Comparison of ENCODE assay signal across 8 cellular contexts in genomic region chr10:68955414-68955785, GRCh38. TPM values are rescaled to one million over a fixed set of nuclear protein-coding genes. Genes with fewer than 3 reads are reported as not detected.
DNase-seq lines count a peak whose midpoint lies in the region; ATAC-seq and TF ChIP-seq lines count a peak whose summit lies in the region.

No MANE protein-coding gene starts in this region.

- no peak overlapping the region for H3K9ac ChIP-seq in parathyroid adenoma

- H3K4me3 Mint-ChIP-seq in T-helper 2 cell treated with Interferon-gamma antibody and Interleukin-4, amounts not matched to agents 5 μg/mL and 100 μg/mL, for 36 hours = peak overlapping the region; percentile 96
- peak overlapping the region; percentile 99 for H3K4me3 Mint-ChIP-seq in T-helper 1 cell treated with Interleukin-12 subunit alpha and Interleukin-12 subunit beta and Interleukin-4 antibody, amounts not matched to agents 30 μg/mL and 1 μg/mL, for 36 hours

- peak overlapping the region; percentile 68 for H3K4me3 ChIP-seq in epithelial cell of proximal tubule (ENCODE audit: low read depth, low read length)
- peak overlapping the region; percentile 89 for H3K4me3 ChIP-seq in parathyroid adenoma (ENCODE audit: low read depth, low read length)

- peak overlapping the region; percentile 99 for H3K27ac Mint-ChIP-seq in T-helper 2 cell treated with Interferon-gamma antibody and Interleukin-4, amounts not matched to agents 5 μg/mL and 100 μg/mL, for 36 hours
- peak overlapping the region; percentile 100 for H3K27ac Mint-ChIP-seq in T-helper 1 cell treated with Interleukin-12 subunit alpha and Interleukin-12 subunit beta and Interleukin-4 antibody, amounts not matched to agents 30 μg/mL and 1 μg/mL, for 36 hours

- H3K36me3 Mint-ChIP-seq in T-helper 2 cell treated with Interferon-gamma antibody and Interleukin-4, amounts not matched to agents 5 μg/mL and 100 μg/mL, for 36 hours (ENCODE audit: low read depth) = peaks cover 31% of the 10 kb centered on the region
- H3K36me3 Mint-ChIP-seq in T-helper 1 cell treated with Interleukin-12 subunit alpha and Interleukin-12 subunit beta and Interleukin-4 antibody, amounts not matched to agents 30 μg/mL and 1 μg/mL, for 36 hours (ENCODE audit: low read depth) = peaks cover 19% of the 10 kb centered on the region

- H3K4me2 ChIP-seq in parathyroid adenoma (ENCODE audit: low read length) = peak overlapping the region; percentile 83

- H3K79me2 ChIP-seq in parathyroid adenoma = peaks cover 2% of the 10 kb centered on the region

- H3K4me1 ChIP-seq in parathyroid adenoma = no peaks in the 10 kb centered on the region

- no peaks in the 10 kb centered on the region for H3K27me3 Mint-ChIP-seq in T-helper 2 cell treated with Interferon-gamma antibody and Interleukin-4, amounts not matched to agents 5 μg/mL and 100 μg/mL, for 36 hours (ENCODE audit: low read depth)
- H3K27me3 Mint-ChIP-seq in T-helper 1 cell treated with Interleukin-12 subunit alpha and Interleukin-12 subunit beta and Interleukin-4 antibody, amounts not matched to agents 30 μg/mL and 1 μg/mL, for 36 hours (ENCODE audit: low read depth) = no peaks in the 10 kb centered on the region

- H3K27me3 ChIP-seq in parathyroid adenoma (ENCODE audit: control insufficient read depth, insufficient read depth, low read length) = no peaks in the 10 kb centered on the region

- H3K36me3 ChIP-seq in parathyroid adenoma (ENCODE audit: control insufficient read depth, insufficient read depth, low read length) = no peaks in the 10 kb centered on the region

- peak; percentile 5 for ATAC-seq in HG02943 (IDR thresholded peaks at IDR 0.05; ENCODE audit: low read depth, unreplicated experiment)

- TF ChIP-seq CTCF in epithelial cell of proximal tubule (conservative IDR thresholded peaks at IDR 0.05; ENCODE audit: low read depth, low read length) = no peak
- no peak for TF ChIP-seq CTCF in parathyroid adenoma (IDR thresholded peaks at IDR 0.05)
- TF ChIP-seq CTCF in GM10266 (IDR thresholded peaks at IDR 0.05; ENCODE audit: control insufficient read depth, insufficient read depth, low read depth, missing control alignments) = no peak

- peaks cover 21% of the 10 kb centered on the region for H3K4me1 Mint-ChIP-seq in T-helper 2 cell treated with Interferon-gamma antibody and Interleukin-4, amounts not matched to agents 5 μg/mL and 100 μg/mL, for 36 hours (ENCODE audit: low read depth)
- H3K4me1 Mint-ChIP-seq in T-helper 1 cell treated with Interleukin-12 subunit alpha and Interleukin-12 subunit beta and Interleukin-4 antibody, amounts not matched to agents 30 μg/mL and 1 μg/mL, for 36 hours (ENCODE audit: low read depth) = peaks cover 22% of the 10 kb centered on the region

- no peaks in the 10 kb centered on the region for H3K9me3 ChIP-seq in parathyroid adenoma (ENCODE audit: control insufficient read depth, low read length)

- peak overlapping the region; percentile 99 for H2AFZ ChIP-seq in parathyroid adenoma

- H3K27ac ChIP-seq in parathyroid adenoma = peak overlapping the region; percentile 83

- no peak for DNase-seq in T-helper 2 cell treated with Interferon-gamma antibody and Interleukin-4, amounts not matched to agents 5 μg/mL and 100 μg/mL, for 36 hours (ENCODE audit: low spot score)
- no peak for DNase-seq in T-helper 2 cell
- DNase-seq in epithelial cell of proximal tubule (ENCODE audit: low read depth) = no peak
- DNase-seq in GM10266 (ENCODE audit: extremely low spot score) = no peak
- no peak for DNase-seq in foreskin melanocyte

- H3K9me3 Mint-ChIP-seq in T-helper 2 cell treated with Interferon-gamma antibody and Interleukin-4, amounts not matched to agents 5 μg/mL and 100 μg/mL, for 36 hours = no peaks in the 10 kb centered on the region
- no peaks in the 10 kb centered on the region for H3K9me3 Mint-ChIP-seq in T-helper 1 cell treated with Interleukin-12 subunit alpha and Interleukin-12 subunit beta and Interleukin-4 antibody, amounts not matched to agents 30 μg/mL and 1 μg/mL, for 36 hours

RNA-seq across cellular contexts. Expression of gene DDX21, which starts 0.6 kb away (rescaled TPM):
- total RNA-seq in epithelial cell of proximal tubule = 84.9 and 149 TPM in 2 replicates

RNA-seq across cellular contexts. Expression of gene KIFBP, which starts 33.2 kb away (rescaled TPM):
- 51.4 and 69.2 TPM in 2 replicates for total RNA-seq in epithelial cell of proximal tubule

RNA-seq across cellular contexts. Expression of gene DDX50, which starts 54.3 kb away (rescaled TPM):
- 32.8 and 35.6 TPM in 2 replicates for total RNA-seq in epithelial cell of proximal tubule
